In the genomic region with DNA sequence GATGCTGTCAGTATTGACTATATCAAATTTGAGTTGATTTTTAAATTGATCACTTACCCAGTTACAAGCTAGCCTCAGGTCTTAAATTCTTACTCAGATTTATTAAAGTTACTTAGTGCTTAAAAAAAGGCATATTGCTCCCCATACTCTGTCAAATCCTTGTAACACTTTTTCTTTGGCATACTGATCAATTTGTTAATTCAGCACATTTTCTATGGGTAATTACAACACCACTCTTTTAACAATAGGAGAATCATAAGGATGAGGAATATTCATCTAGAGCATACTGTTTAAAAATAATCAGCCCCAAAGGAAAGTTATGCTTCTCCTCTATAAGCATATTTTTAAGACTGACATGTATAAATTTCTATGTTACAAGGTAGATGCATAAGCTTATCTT, we compare ENCODE assay signal across 32 cellular contexts.
DNase-seq lines count a peak whose midpoint lies in the region; ATAC-seq, FAIRE-seq and TF ChIP-seq lines count a peak whose summit lies in the region.
"Had no signal": no experiment of that assay in that cellular context is flagged by ENCODE, and none has a peak within 500 bp of the region (broad histone marks: within the 10 kb centered on the region; RNA-seq: fewer than 3 reads in every experiment).

No MANE protein-coding gene starts in this region.

- POLR2A ChIA-PET in HepG2 (lab: Yijun Ruan, JAX), result no interaction called here
- POLR2A ChIA-PET in IMR-90 (lab: Charles Lee; ENCODE audit: unreplicated experiment), result no interaction called here
- POLR2A ChIA-PET in K562 (lab: Yijun Ruan, JAX), result no interaction called here

- H3K27ac ChIP-seq in HepG2 (ENCODE audit: extremely low read length, insufficient read depth, low read length), result no peak overlapping the region
- H3K27ac ChIP-seq in right lobe of liver, result no peak overlapping the region
- H3K27ac ChIP-seq in IMR-90 (ENCODE audit: insufficient read depth, low read length), result no peak overlapping the region
- no peak overlapping the region for H3K27ac ChIP-seq in K562 (ENCODE audit: extremely low read depth, low read depth, low read length)
- H3K27ac ChIP-seq: 22Rv1; A549; BLaER1; BLaER1 treated with 17β-estradiol and CSF1 and Interleukin-3, amounts not matched to agents 10 nM and 100 nM; C4-2B had no signal

- TF ChIP-seq EP300 in HepG2 (IDR thresholded peaks at IDR 0.05; ENCODE audit: low read depth in 2 of 2, low read length in 2 of 2) (no peak), HepG2 (CRISPR knock-in tag; IDR thresholded peaks at IDR 0.05; ENCODE audit: borderline replicate concordance) (no peak), K562 (IDR thresholded peaks at IDR 0.05; ENCODE audit: low read length) (no peak)

- H2BK20ac ChIP-seq in IMR-90 (ENCODE audit: low read depth, low read length), result no peak overlapping the region

- H4K20me1 ChIP-seq in HepG2 (ENCODE audit: insufficient read depth, low read length), result no peaks in the 10 kb centered on the region
- no peaks in the 10 kb centered on the region for H4K20me1 ChIP-seq in IMR-90 (ENCODE audit: insufficient read depth, low read length)
- H4K20me1 ChIP-seq in K562 (replicated peaks; ENCODE audit: control insufficient read depth, insufficient read depth, low read length), result no peaks in the 10 kb centered on the region
- H4K20me1 ChIP-seq: BLaER1; BLaER1 treated with 17β-estradiol and CSF1 and Interleukin-3, amounts not matched to agents 10 nM and 100 nM had no signal

- CTCF ChIA-PET in HepG2 (lab: Yijun Ruan, JAX; ENCODE audit: low intra/inter-chr PET ratio, low total read pairs), result no interaction called here
- CTCF ChIA-PET in IMR-90 (lab: Yijun Ruan, JAX), result no interaction called here
- CTCF ChIA-PET in K562 (lab: Yijun Ruan, JAX; ENCODE audit: low intra/inter-chr PET ratio), result no interaction called here

- H2BK15ac ChIP-seq in IMR-90 (ENCODE audit: low read depth, low read length), result no peak overlapping the region

- no peaks in the 10 kb centered on the region for H3K9me3 ChIP-seq in HepG2 (ENCODE audit: low read length)
- H3K9me3 ChIP-seq in right lobe of liver, result no peaks in the 10 kb centered on the region
- H3K9me3 ChIP-seq in IMR-90 (ENCODE audit: control insufficient read depth, insufficient read depth, low read length), result no peaks in the 10 kb centered on the region
- no peaks in the 10 kb centered on the region; the same call in 1 of the 2 replicates for H3K9me3 ChIP-seq in K562 (replicated peaks; ENCODE audit: control insufficient read depth, insufficient read depth, low read depth, low read length)
- H3K9me3 ChIP-seq: A549; BE2C; BLaER1; BLaER1 treated with 17β-estradiol and CSF1 and Interleukin-3, amounts not matched to agents 10 nM and 100 nM; Caco-2 had no signal

- H3K9ac ChIP-seq in HepG2 (ENCODE audit: insufficient read depth, low read depth, low read length) (no peak overlapping the region), IMR-90 (ENCODE audit: low read depth, low read length) (no peak overlapping the region), K562 (ENCODE audit: insufficient read depth in 1 of 2, low read depth in 2 of 2, low read length in 2 of 2) (no peak overlapping the region)
- H3K9ac ChIP-seq: BLaER1; BLaER1 treated with 17β-estradiol and CSF1 and Interleukin-3, amounts not matched to agents 10 nM and 100 nM had no signal

- H3K4me3 ChIP-seq in HepG2 (replicated peaks in 1 of 3; ENCODE audit: insufficient read depth in 1 of 3, low read depth in 2 of 3, low read length in 3 of 3) (no peak overlapping the region), right lobe of liver (no peak overlapping the region), IMR-90 (ENCODE audit: insufficient read depth, low read depth, low read length) (no peak overlapping the region), K562 (no peak overlapping the region)
- H3K4me3 ChIP-seq: A549; BLaER1; BLaER1 treated with 17β-estradiol and CSF1 and Interleukin-3, amounts not matched to agents 10 nM and 100 nM had no signal

- H4K5ac ChIP-seq in IMR-90 (ENCODE audit: low read depth, low read length), result no peak overlapping the region

- ATAC-seq in HepG2 (no peak), right lobe of liver (no peak), IMR-90 (ENCODE audit: low read depth) (no peak), K562 (no peak), HG03565 (IDR thresholded peaks at IDR 0.05; ENCODE audit: unreplicated experiment) (no peak)
- ATAC-seq: A549; CD8-positive, alpha-beta T cell had no signal

- H3K79me2 ChIP-seq in HepG2 (ENCODE audit: insufficient read depth, low read length) (no peaks in the 10 kb centered on the region), K562 (ENCODE audit: control insufficient read depth, insufficient read depth, low read length) (no peaks in the 10 kb centered on the region)

- no peak overlapping the region for H3K4ac ChIP-seq in IMR-90 (ENCODE audit: low read depth, low read length)

- no peak overlapping the region for H3K4me2 ChIP-seq in HepG2 (ENCODE audit: low read depth, low read length)
- no peak overlapping the region for H3K4me2 ChIP-seq in IMR-90 (ENCODE audit: low read depth, low read length)
- no peak overlapping the region for H3K4me2 ChIP-seq in K562 (ENCODE audit: insufficient read depth, low read length)
- H3K4me2 ChIP-seq: A549; BLaER1; BLaER1 treated with 17β-estradiol and CSF1 and Interleukin-3, amounts not matched to agents 10 nM and 100 nM had no signal

- DNase-seq in HepG2 (ENCODE audit: low spot score) (no peak), right lobe of liver (no peak), IMR-90 (no peak), K562 (ENCODE audit: extremely low read depth in 1 of 4, low spot score in 3 of 4) (no peak), cerebellar cortex (ENCODE audit: low spot score) (no peak)
- DNase-seq: 8988T; ACHN; AML-193; BE2C; C1 segment of cervical spinal cord; Caco-2; Calu3; CD4-positive, alpha-beta memory T cell; CD4-positive, alpha-beta T cell; CD4-positive, CD25-positive, alpha-beta regulatory T cell; CD8-positive, alpha-beta memory T cell; CD8-positive, alpha-beta T cell; COR-L47; DMS 273 treated with DMSO at 0.1 percent for 48 hours; DMS153; DMS53; DMS79; DMS79 treated with DMSO at 0.1 percent for 48 hours; DND-41; EL had no signal

- H2BK120ac ChIP-seq in IMR-90 (ENCODE audit: low read depth, low read length), result no peak overlapping the region

- no peak overlapping the region for H3K23ac ChIP-seq in IMR-90 (ENCODE audit: low read depth, low read length)

- H2BK5ac ChIP-seq in IMR-90 (ENCODE audit: low read depth, low read length, poor library complexity, severe bottlenecking), result no peak overlapping the region

- H3K27me3 ChIP-seq in HepG2 (ENCODE audit: control insufficient read depth in 1 of 2, insufficient read depth in 2 of 2, low read length in 2 of 2) (no peaks in the 10 kb centered on the region), right lobe of liver (no peaks in the 10 kb centered on the region), IMR-90 (ENCODE audit: control insufficient read depth, insufficient read depth, low read length) (no peaks in the 10 kb centered on the region), K562 (ENCODE audit: control insufficient read depth in 2 of 2, insufficient read depth in 2 of 2, low read length in 2 of 2) (no peaks in the 10 kb centered on the region)
- H3K27me3 ChIP-seq: BE2C; BLaER1; BLaER1 treated with 17β-estradiol and CSF1 and Interleukin-3, amounts not matched to agents 10 nM and 100 nM had no signal

- no peak overlapping the region for H2AK9ac ChIP-seq in IMR-90 (replicated peaks; ENCODE audit: low read depth, low read length, poor library complexity)

- H4K8ac ChIP-seq in IMR-90 (ENCODE audit: low read depth in 2 of 2, low read length in 2 of 2), result no peak overlapping the region

- in situ Hi-C loops in HepG2 (cut with HindIII; ENCODE audit: extremely low pct_ligation_motif_present, low pct_unique_long_range_greater_than_20kb), result no loop called here
- in situ Hi-C loops in IMR-90 (cut with MboI; ENCODE audit: low sequenced_read_pairs), result no loop called here
- in situ Hi-C loops in K562 (cut with MboI), result no loop called here

- TF ChIP-seq POLR2A in HepG2 (IDR thresholded peaks at IDR 0.05; ENCODE audit: insufficient read depth in 1 of 2, low read depth in 2 of 2, low read length in 2 of 2) (no peak), right lobe of liver (IDR thresholded peaks at IDR 0.05) (no peak), IMR-90 (IDR thresholded peaks at IDR 0.05; ENCODE audit: low read depth, low read length) (no peak), K562 (conservative IDR thresholded peaks at IDR 0.05) (no peak)

- no peak overlapping the region for H4K91ac ChIP-seq in IMR-90 (ENCODE audit: insufficient read depth, low read depth, low read length)

- no peaks in the 10 kb centered on the region for H3K36me3 ChIP-seq in HepG2 (replicated peaks in 1 of 2; ENCODE audit: control insufficient read depth in 1 of 2, insufficient read depth in 2 of 2, low read length in 2 of 2)
- H3K36me3 ChIP-seq in right lobe of liver, result no peaks in the 10 kb centered on the region
- H3K36me3 ChIP-seq in IMR-90 (ENCODE audit: control insufficient read depth, insufficient read depth, low read length), result no peaks in the 10 kb centered on the region
- H3K36me3 ChIP-seq in K562 (ENCODE audit: control insufficient read depth, insufficient read depth, low read length), result no peaks in the 10 kb centered on the region
- H3K36me3 ChIP-seq: BE2C; BLaER1; BLaER1 treated with 17β-estradiol and CSF1 and Interleukin-3, amounts not matched to agents 10 nM and 100 nM had no signal

- H3K56ac ChIP-seq in IMR-90 (ENCODE audit: extremely low read depth, insufficient read depth, low read length), result no peak overlapping the region

- TF ChIP-seq RAD21 in HepG2 (CRISPR knock-in tag; IDR thresholded peaks at IDR 0.05) (no peak), IMR-90 (IDR thresholded peaks at IDR 0.05; ENCODE audit: low read length) (no peak), K562 (CRISPR knock-in tag; conservative IDR thresholded peaks at IDR 0.05 in 1 of 2, IDR thresholded peaks at IDR 0.05 in 1 of 2) (no peak)

- intact Hi-C loops in HepG2 (cut with micrococcal nuclease; ENCODE audit: unreplicated experiment), result no loop called here
- intact Hi-C loops in right lobe of liver (cut with DNase I), result no loop called here
- intact Hi-C loops in IMR-90 (cut with micrococcal nuclease), result no loop called here
- intact Hi-C loops in K562 (cut with micrococcal nuclease), result no loop called here

- TF ChIP-seq CTCF in HepG2 (CRISPR knock-in tag; IDR thresholded peaks at IDR 0.05), result no peak
- no peak for TF ChIP-seq CTCF in right lobe of liver (IDR thresholded peaks at IDR 0.05)
- no peak for TF ChIP-seq CTCF in IMR-90 (conservative IDR thresholded peaks at IDR 0.05; ENCODE audit: low read depth, low read length)
- no peak for TF ChIP-seq CTCF in K562 (IDR thresholded peaks at IDR 0.05 in 2 of 3, conservative IDR thresholded peaks at IDR 0.05 in 1 of 3; ENCODE audit: insufficient read depth in 2 of 3, low read depth in 1 of 3, low read length in 3 of 3)

- H3K9me1 ChIP-seq in IMR-90 (ENCODE audit: insufficient read depth, low read length) (no peaks in the 10 kb centered on the region), K562 (ENCODE audit: control insufficient read depth, insufficient read depth, low read length) (no peaks in the 10 kb centered on the region)

- H2AK5ac ChIP-seq in IMR-90 (ENCODE audit: low read depth, low read length), result no peak overlapping the region

- H3K79me1 ChIP-seq in IMR-90 (ENCODE audit: low read depth in 1 of 2, low read length in 2 of 2), result no peaks in the 10 kb centered on the region

- BruUV-seq in HepG2 (replicated peaks; lab: Mats Ljungman, UMichigan), result no TSS peak
- no TSS peak for BruUV-seq in IMR-90 (replicated peaks; lab: Mats Ljungman, UMichigan)
- BruUV-seq in K562 (replicated peaks; lab: Mats Ljungman, UMichigan), result no TSS peak

- H3K4me1 ChIP-seq in HepG2 (ENCODE audit: insufficient read depth, low read length) (no peaks in the 10 kb centered on the region), right lobe of liver (no peaks in the 10 kb centered on the region), IMR-90 (ENCODE audit: control insufficient read depth, insufficient read depth, low read length) (no peaks in the 10 kb centered on the region), K562 (replicated peaks in 1 of 2; ENCODE audit: control insufficient read depth in 2 of 2, insufficient read depth in 2 of 2, low read length in 2 of 2) (no peaks in the 10 kb centered on the region)
- H3K4me1 ChIP-seq: A549; BE2C; BLaER1; BLaER1 treated with 17β-estradiol and CSF1 and Interleukin-3, amounts not matched to agents 10 nM and 100 nM; Caco-2 had no signal

- H2AFZ ChIP-seq in HepG2 (ENCODE audit: low read length) (no peak overlapping the region), IMR-90 (replicated peaks; ENCODE audit: low read length, poor library complexity) (no peak overlapping the region), K562 (ENCODE audit: low read depth, low read length) (no peak overlapping the region)

- no peak overlapping the region for H3K14ac ChIP-seq in IMR-90 (replicated peaks; ENCODE audit: low read depth, low read length)

- FAIRE-seq in HepG2 (lab: Jason Lieb, UNC), result no peak
- no peak for FAIRE-seq in K562 (lab: Jason Lieb, UNC)
- FAIRE-seq: A549, D721Med had no signal

- H3K18ac ChIP-seq in IMR-90 (ENCODE audit: low read depth, low read length), result no peak overlapping the region

- dilution Hi-C loops in IMR-90 (cut with HindIII; ENCODE audit: low sequenced_read_pairs, unreplicated experiment), result no loop called here

Comparison
In these comparisons a context has a peak if more than half of its experiments do, and no peak if none do; other contexts are left out.
1. Of the 241 proteins assayed by ChIP-seq in both HepG2 and K562: peak only in HepG2: MAFF and MAFK; only in K562: MAFG; in both: none; in neither: 238.